In genomic region chr17:7403902-7404736, GRCh38 we compare ENCODE assay signal across 1 cellular context.
A peak's percentile ranks its signal among the peaks of the same experiment; 100 is the strongest.
TF ChIP-seq lines count a peak whose summit lies in the region.

TSS of gene TMEM256 (minus strand) at chr17:7404097. CDS start at chr17:7404084, 13 bp downstream.

TF ChIP-seq in HEK293, 187 proteins besides CTCF, POLR2A, EP300 and RAD21 (continued from another document and continues in another):
- TF ChIP-seq PATZ1 (tag by site-specific recombination; IDR thresholded peaks at IDR 0.05) (peak; percentile 89), BCL11A (tag by site-specific recombination; IDR thresholded peaks at IDR 0.05; ENCODE audit: low read depth) (peak; percentile 72; the same call in 1 of the 2 replicates), ZNF580 (tag by site-specific recombination; IDR thresholded peaks at IDR 0.05) (no peak), SP3 (tag by site-specific recombination; IDR thresholded peaks at IDR 0.05) (peak; percentile 93), ZNF175 (tag by site-specific recombination; IDR thresholded peaks at IDR 0.05) (no peak), ZSCAN16 (tag by site-specific recombination; IDR thresholded peaks at IDR 0.05) (no peak), ZNF302 (tag by site-specific recombination; IDR thresholded peaks at IDR 0.05; ENCODE audit: low read depth) (no peak), ZNF639 (tag by site-specific recombination; IDR thresholded peaks at IDR 0.05) (no peak), ZNF544 (tag by site-specific recombination; IDR thresholded peaks at IDR 0.05) (no peak), AEBP2 (tag by site-specific recombination; IDR thresholded peaks at IDR 0.05; ENCODE audit: borderline replicate concordance) (no peak), ZNF280C (tag by site-specific recombination; IDR thresholded peaks at IDR 0.05) (no peak), ZNF292 (tag by site-specific recombination; IDR thresholded peaks at IDR 0.05; ENCODE audit: borderline replicate concordance, low read depth) (no peak), ZNF266 (tag by site-specific recombination; IDR thresholded peaks at IDR 0.05; ENCODE audit: low read depth) (no peak), ZNF596 (tag by site-specific recombination; IDR thresholded peaks at IDR 0.05) (no peak), ZNF24 (tag by site-specific recombination; IDR thresholded peaks at IDR 0.05) (peak; percentile 52; the same call in 1 of the 2 replicates), ZNF660 (tag by site-specific recombination; IDR thresholded peaks at IDR 0.05) (no peak; the same call in 1 of the 2 replicates), GLIS2 (tag by site-specific recombination; IDR thresholded peaks at IDR 0.05) (peak; percentile 93), ZNF155 (tag by site-specific recombination; IDR thresholded peaks at IDR 0.05) (no peak), ZNF76 (tag by site-specific recombination; IDR thresholded peaks at IDR 0.05; ENCODE audit: borderline replicate concordance, low read depth) (0 out of 2 replicates have a peak, but pooled peaks have one; percentile 16), ZNF26 (tag by site-specific recombination; IDR thresholded peaks at IDR 0.05) (no peak), SCRT1 (tag by site-specific recombination; IDR thresholded peaks at IDR 0.05; ENCODE audit: borderline replicate concordance) (no peak), ZNF202 (tag by site-specific recombination; IDR thresholded peaks at IDR 0.05; ENCODE audit: borderline replicate concordance) (no peak), ZBTB49 (tag by site-specific recombination; IDR thresholded peaks at IDR 0.05; ENCODE audit: low read depth) (no peak), PRDM1 (tag by site-specific recombination; IDR thresholded peaks at IDR 0.05) (no peak), ZNF423 (tag by site-specific recombination; IDR thresholded peaks at IDR 0.05) (no peak), ZNF23 (tag by site-specific recombination; IDR thresholded peaks at IDR 0.05; ENCODE audit: borderline replicate concordance) (no peak), ZBTB26 (tag by site-specific recombination; optimal IDR thresholded peaks at IDR 0.05) (no peak), ZNF324 (tag by site-specific recombination; IDR thresholded peaks at IDR 0.05) (no peak), ZNF48 (tag by site-specific recombination; IDR thresholded peaks at IDR 0.05) (no peak), GLI2 (tag by site-specific recombination; IDR thresholded peaks at IDR 0.05; ENCODE audit: borderline replicate concordance, low read depth) (no peak), ZNF274 (IDR thresholded peaks at IDR 0.05; ENCODE audit: low read length) (no peak), ZNF274 (tag by site-specific recombination; IDR thresholded peaks at IDR 0.05; ENCODE audit: borderline replicate concordance) (no peak), ZFP69B (tag by site-specific recombination; IDR thresholded peaks at IDR 0.05) (no peak), ZNF623 (tag by site-specific recombination; IDR thresholded peaks at IDR 0.05) (no peak), ZNF560 (tag by site-specific recombination; IDR thresholded peaks at IDR 0.05; ENCODE audit: borderline replicate concordance) (no peak), GLIS1 (tag by site-specific recombination; IDR thresholded peaks at IDR 0.05) (peak; percentile 73), ZNF362 (tag by site-specific recombination; IDR thresholded peaks at IDR 0.05) (no peak), KLF1 (tag by site-specific recombination; IDR thresholded peaks at IDR 0.05) (peak; percentile 15; the same call in 1 of the 2 replicates), ZIC2 (tag by site-specific recombination; IDR thresholded peaks at IDR 0.05) (peak; percentile 46; the same call in 1 of the 2 replicates), ZNF645 (tag by site-specific recombination; IDR thresholded peaks at IDR 0.05) (no peak), OVOL3 (tag by site-specific recombination; IDR thresholded peaks at IDR 0.05) (no peak), ZSCAN30 (tag by site-specific recombination; IDR thresholded peaks at IDR 0.05) (no peak), ZNF510 (tag by site-specific recombination; IDR thresholded peaks at IDR 0.05; ENCODE audit: insufficient replicate concordance) (no peak), ZNF701 (tag by site-specific recombination; IDR thresholded peaks at IDR 0.05) (no peak), ZNF704 (tag by site-specific recombination; IDR thresholded peaks at IDR 0.05) (no peak), ZNF221 (tag by site-specific recombination; IDR thresholded peaks at IDR 0.05; ENCODE audit: borderline replicate concordance) (no peak), ZNF10 (tag by site-specific recombination; IDR thresholded peaks at IDR 0.05) (no peak), ZNF114 (tag by site-specific recombination; IDR thresholded peaks at IDR 0.05) (no peak), ZNF791 (tag by site-specific recombination; IDR thresholded peaks at IDR 0.05) (no peak), ZNF146 (tag by site-specific recombination; IDR thresholded peaks at IDR 0.05) (no peak), ZNF19 (tag by site-specific recombination; IDR thresholded peaks at IDR 0.05; ENCODE audit: low read depth) (no peak), BCL11B (tag by site-specific recombination; IDR thresholded peaks at IDR 0.05; ENCODE audit: low read depth) (peak; percentile 91), ZSCAN23 (tag by site-specific recombination; IDR thresholded peaks at IDR 0.05) (no peak), ZNF16 (tag by site-specific recombination; IDR thresholded peaks at IDR 0.05; ENCODE audit: low read depth) (no peak), SP7 (tag by site-specific recombination; IDR thresholded peaks at IDR 0.05) (peak; percentile 51; the same call in 1 of the 2 replicates)
